Comparison of ENCODE assay signal across 1 cellular context in genomic region chr2:218298314-218298875, GRCh38.
TF ChIP-seq lines count a peak whose summit lies in the region.

No MANE protein-coding gene starts in this region.

TF ChIP-seq in IMR-90, 13 proteins besides CTCF, POLR2A, EP300 and RAD21:
- no peak for TF ChIP-seq MXI1 (IDR thresholded peaks at IDR 0.05; ENCODE audit: borderline replicate concordance, low read depth, low read length)
- no peak for TF ChIP-seq CEBPB (IDR thresholded peaks at IDR 0.05; ENCODE audit: low read depth, low read length)
- TF ChIP-seq BHLHE40 (IDR thresholded peaks at IDR 0.05; ENCODE audit: low read depth, low read length): no peak
- no peak for TF ChIP-seq RFX5 (IDR thresholded peaks at IDR 0.05; ENCODE audit: low read depth, low read length)
- TF ChIP-seq CHD1 (IDR thresholded peaks at IDR 0.05; ENCODE audit: low read depth, low read length): no peak
- TF ChIP-seq USF2 (IDR thresholded peaks at IDR 0.05; ENCODE audit: low read depth, low read length): no peak
